ENCODE assay signal across 8 cellular contexts in the genomic region with DNA sequence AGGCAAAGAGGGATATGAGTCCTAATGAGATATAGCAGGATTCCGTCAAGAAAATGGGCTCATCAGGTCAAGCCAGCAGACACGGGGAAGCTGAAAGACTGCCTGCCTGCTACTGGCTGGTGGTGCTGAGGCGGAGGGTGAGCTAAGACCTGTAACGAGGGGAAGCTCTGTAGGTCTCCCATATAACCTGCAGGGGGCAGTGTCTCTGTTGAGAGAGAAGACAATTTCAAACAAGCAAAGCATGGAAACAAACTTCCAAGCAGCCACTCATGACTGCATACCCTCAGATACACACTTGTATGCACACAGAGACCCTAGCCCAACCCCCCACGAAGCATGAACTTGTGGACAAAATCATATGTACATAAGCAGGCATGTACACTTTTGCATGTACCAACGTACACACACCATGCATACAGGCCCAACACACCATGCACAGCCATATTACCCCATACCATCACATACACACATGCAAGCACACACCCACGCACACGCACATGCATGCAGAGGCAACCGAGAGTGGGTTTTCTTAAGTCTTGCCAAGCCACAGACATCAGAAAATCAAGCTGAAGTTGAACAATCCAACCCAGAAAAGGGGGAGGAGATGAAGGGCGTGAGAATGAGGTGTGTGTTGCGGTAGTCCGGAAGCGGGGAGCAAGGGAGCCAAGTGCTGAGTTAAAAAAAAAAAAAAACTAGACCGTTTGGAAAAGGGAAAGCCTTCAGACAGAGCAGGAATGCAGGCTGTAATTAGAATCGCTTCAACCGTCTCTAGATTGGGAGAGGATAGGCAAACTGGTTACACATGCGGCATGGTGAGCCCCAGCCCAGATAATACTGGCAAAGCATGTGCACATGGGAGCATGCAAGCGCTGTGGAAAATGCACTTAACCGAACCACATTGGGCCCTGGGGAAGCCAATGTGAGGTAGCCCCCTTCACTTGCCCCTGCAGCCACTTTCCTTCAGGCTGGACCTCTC.
DNase-seq lines count a peak whose midpoint lies in the region; ATAC-seq and TF ChIP-seq lines count a peak whose summit lies in the region.

No MANE protein-coding gene starts in this region.

- H3K79me2 ChIP-seq in neural cell (replicated peaks; ENCODE audit: insufficient read depth, low read length) = no peaks in the 10 kb centered on the region

- DNase-seq in COLO829 (ENCODE audit: low spot score) (peak; percentile 76), MV-4-11 (lab: John Stamatoyannopoulos, UW) (peak; percentile 10), NCI-H510A (lab: John Stamatoyannopoulos, UW) (no peak)
- DNase-seq in activated CD4-positive, alpha-beta T cell treated with anti-CD3 and anti-CD28 coated beads for 36 hours = peak; percentile 49

- H3K9ac ChIP-seq in neural cell (ENCODE audit: low read length) = no peak overlapping the region

- H3K4me1 Mint-ChIP-seq in activated CD4-positive, alpha-beta T cell treated with anti-CD3 and anti-CD28 coated beads for 36 hours = no peaks in the 10 kb centered on the region

- no peaks in the 10 kb centered on the region for H3K9me2 ChIP-seq in neural cell (ENCODE audit: insufficient read depth, low read length)

- no peaks in the 10 kb centered on the region for H3K9me3 ChIP-seq in neural cell (ENCODE audit: low read length)

- H3K27me3 Mint-ChIP-seq in activated CD4-positive, alpha-beta T cell treated with anti-CD3 and anti-CD28 coated beads for 36 hours = no peaks in the 10 kb centered on the region

- POLR2A ChIA-PET in activated CD4-positive, alpha-beta T cell treated with anti-CD3 and anti-CD28 coated beads for 36 hours (lab: Charles Lee) = no interaction called here

- intact Hi-C loops in activated CD4-positive, alpha-beta T cell treated with anti-CD3 and anti-CD28 coated beads for 36 hours (cut with DNase I, micrococcal nuclease) = loop anchor here in 1 of 2 experiments (1.0 to 5.0 kb wide), 2 partner anchors 128 to 193 kb away; no protein-coding TSS in a partner anchor

- H3K36me3 Mint-ChIP-seq in activated CD4-positive, alpha-beta T cell treated with anti-CD3 and anti-CD28 coated beads for 36 hours (ENCODE audit: low read depth) = no peaks in the 10 kb centered on the region

- peak; percentile 53 for ATAC-seq in GM19463 (IDR thresholded peaks at IDR 0.05; ENCODE audit: unreplicated experiment)
- peak; percentile 58 for ATAC-seq in activated CD4-positive, alpha-beta T cell treated with anti-CD3 and anti-CD28 coated beads for 36 hours
- ATAC-seq in esophagus mucosa = peak; percentile 54
- no peak for ATAC-seq in HG03439 (IDR thresholded peaks at IDR 0.05; ENCODE audit: unreplicated experiment)

- H3K4me3 ChIP-seq in neural cell (ENCODE audit: low read length) = no peak overlapping the region

- H3K27ac Mint-ChIP-seq in activated CD4-positive, alpha-beta T cell treated with anti-CD3 and anti-CD28 coated beads for 36 hours = no peak overlapping the region

- no peak overlapping the region for H3K4me3 Mint-ChIP-seq in activated CD4-positive, alpha-beta T cell treated with anti-CD3 and anti-CD28 coated beads for 36 hours

- no peak overlapping the region for H2AFZ ChIP-seq in neural cell (ENCODE audit: low read depth, low read length)

- peak; percentile 11 for TF ChIP-seq RAD21 in neural cell (conservative IDR thresholded peaks at IDR 0.05)

- no peak overlapping the region for H3K27ac ChIP-seq in neural cell (ENCODE audit: low read length)

- no peak overlapping the region for H3K4me2 ChIP-seq in neural cell (ENCODE audit: low read length)

- no peaks in the 10 kb centered on the region for H3F3A ChIP-seq in neural cell (ENCODE audit: insufficient read depth, low read length, poor library complexity, severe bottlenecking)

- no peak for TF ChIP-seq EP300 in neural cell (conservative IDR thresholded peaks at IDR 0.05; ENCODE audit: poor library complexity, severe bottlenecking)

- H3K27me3 ChIP-seq in neural cell (ENCODE audit: insufficient read depth, low read depth, low read length) = no peaks in the 10 kb centered on the region

- CTCF ChIA-PET in activated CD4-positive, alpha-beta T cell treated with anti-CD3 and anti-CD28 coated beads for 36 hours (lab: Charles Lee) = interaction anchor here (0.6 to 1.0 kb wide), 5 partner anchors 11 to 267 kb away, joined by 3 to 4 read pairs (median 3); no protein-coding TSS in a partner anchor

- H4K20me1 ChIP-seq in neural cell (ENCODE audit: insufficient read depth) = no peaks in the 10 kb centered on the region

- no peaks in the 10 kb centered on the region for H3K36me3 ChIP-seq in neural cell (ENCODE audit: insufficient read depth, low read length)

- TF ChIP-seq CTCF in neural cell (IDR thresholded peaks at IDR 0.05; ENCODE audit: poor library complexity, severe bottlenecking) = peak; percentile 29

- H3K9me3 Mint-ChIP-seq in activated CD4-positive, alpha-beta T cell treated with anti-CD3 and anti-CD28 coated beads for 36 hours (ENCODE audit: low read depth) = no peaks in the 10 kb centered on the region

TF ChIP-seq in neural cell, 6 proteins besides CTCF, POLR2A, EP300 and RAD21:
- TF ChIP-seq TAF1 (IDR thresholded peaks at IDR 0.05; ENCODE audit: low read depth) (no peak), MXI1 (conservative IDR thresholded peaks at IDR 0.05; ENCODE audit: poor library complexity, severe bottlenecking) (no peak), EZH2 (IDR thresholded peaks at IDR 0.05; ENCODE audit: borderline replicate concordance, insufficient read depth, low read length, poor library complexity, severe bottlenecking) (no peak), POLR2AphosphoS5 (IDR thresholded peaks at IDR 0.05) (no peak), SMC3 (conservative IDR thresholded peaks at IDR 0.05; ENCODE audit: poor library complexity) (no peak)
- TF ChIP-seq, protein P1, sequence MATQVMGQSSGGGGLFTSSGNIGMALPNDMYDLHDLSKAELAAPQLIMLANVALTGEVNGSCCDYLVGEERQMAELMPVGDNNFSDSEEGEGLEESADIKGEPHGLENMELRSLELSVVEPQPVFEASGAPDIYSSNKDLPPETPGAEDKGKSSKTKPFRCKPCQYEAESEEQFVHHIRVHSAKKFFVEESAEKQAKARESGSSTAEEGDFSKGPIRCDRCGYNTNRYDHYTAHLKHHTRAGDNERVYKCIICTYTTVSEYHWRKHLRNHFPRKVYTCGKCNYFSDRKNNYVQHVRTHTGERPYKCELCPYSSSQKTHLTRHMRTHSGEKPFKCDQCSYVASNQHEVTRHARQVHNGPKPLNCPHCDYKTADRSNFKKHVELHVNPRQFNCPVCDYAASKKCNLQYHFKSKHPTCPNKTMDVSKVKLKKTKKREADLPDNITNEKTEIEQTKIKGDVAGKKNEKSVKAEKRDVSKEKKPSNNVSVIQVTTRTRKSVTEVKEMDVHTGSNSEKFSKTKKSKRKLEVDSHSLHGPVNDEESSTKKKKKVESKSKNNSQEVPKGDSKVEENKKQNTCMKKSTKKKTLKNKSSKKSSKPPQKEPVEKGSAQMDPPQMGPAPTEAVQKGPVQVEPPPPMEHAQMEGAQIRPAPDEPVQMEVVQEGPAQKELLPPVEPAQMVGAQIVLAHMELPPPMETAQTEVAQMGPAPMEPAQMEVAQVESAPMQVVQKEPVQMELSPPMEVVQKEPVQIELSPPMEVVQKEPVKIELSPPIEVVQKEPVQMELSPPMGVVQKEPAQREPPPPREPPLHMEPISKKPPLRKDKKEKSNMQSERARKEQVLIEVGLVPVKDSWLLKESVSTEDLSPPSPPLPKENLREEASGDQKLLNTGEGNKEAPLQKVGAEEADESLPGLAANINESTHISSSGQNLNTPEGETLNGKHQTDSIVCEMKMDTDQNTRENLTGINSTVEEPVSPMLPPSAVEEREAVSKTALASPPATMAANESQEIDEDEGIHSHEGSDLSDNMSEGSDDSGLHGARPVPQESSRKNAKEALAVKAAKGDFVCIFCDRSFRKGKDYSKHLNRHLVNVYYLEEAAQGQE (IDR thresholded peaks at IDR 0.05; ENCODE audit: borderline replicate concordance) = no peak
